Comparison of ENCODE assay signal across 1 cellular context in the genomic region with DNA sequence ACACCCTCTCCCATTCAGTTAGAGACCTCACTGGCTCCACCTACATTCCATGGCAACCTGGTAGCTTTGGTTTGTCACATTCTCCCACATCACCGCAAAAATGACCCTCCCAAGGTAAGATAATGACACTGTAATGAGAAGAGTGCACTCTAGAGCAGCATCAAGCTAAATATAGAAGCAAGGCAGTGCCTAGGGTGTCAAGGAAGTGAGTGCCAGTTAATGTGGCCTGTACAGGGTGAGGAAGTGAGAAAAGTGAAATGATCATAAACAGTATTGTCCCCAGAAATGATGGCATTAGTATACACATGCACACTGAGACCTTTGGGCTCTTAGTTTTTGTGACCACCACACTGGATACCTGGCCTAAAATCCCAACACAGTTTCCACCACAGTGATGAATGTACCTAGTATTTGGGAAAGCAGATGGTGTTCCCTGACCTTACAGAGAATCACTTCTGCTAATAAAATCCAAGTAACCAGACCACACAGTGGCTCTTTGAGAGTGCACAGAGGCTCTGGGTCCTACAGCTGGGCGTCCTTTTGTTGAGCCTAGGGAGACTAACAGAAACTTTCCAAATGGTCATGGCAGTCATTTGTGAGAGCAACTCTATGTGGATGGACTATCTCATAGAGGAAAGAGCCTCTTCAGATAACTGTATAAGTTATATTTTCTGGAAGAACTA.
TF ChIP-seq lines count a peak whose summit lies in the region.

No MANE protein-coding gene starts in this region.

TF ChIP-seq in SK-N-SH, 30 proteins besides CTCF, POLR2A, EP300 and RAD21 (continued from another document):
- TF ChIP-seq USF1 (IDR thresholded peaks at IDR 0.05; ENCODE audit: borderline replicate concordance, low read depth) (no peak), MXI1 (IDR thresholded peaks at IDR 0.05; ENCODE audit: low read depth, low read length) (no peak), POLR2AphosphoS5 (IDR thresholded peaks at IDR 0.05; ENCODE audit: low read depth, low read length) (no peak), FOXM1 (IDR thresholded peaks at IDR 0.05; ENCODE audit: low read depth) (no peak), TEAD4 (IDR thresholded peaks at IDR 0.05; ENCODE audit: borderline replicate concordance, insufficient read depth) (no peak)
